ENCODE assay signal across 1 cellular context in genomic region chr1:21496063-21496462, GRCh38.
TF ChIP-seq lines count a peak whose summit lies in the region.

No MANE protein-coding gene starts in this region.

TF ChIP-seq in K562, 482 proteins besides CTCF, POLR2A, EP300 and RAD21:
- no peak for TF ChIP-seq SMAD3 (CRISPR knock-in tag; conservative IDR thresholded peaks at IDR 0.05)
- no peak for TF ChIP-seq HMGXB4 (CRISPR knock-in tag; IDR thresholded peaks at IDR 0.05)
- no peak for TF ChIP-seq KAT2B (IDR thresholded peaks at IDR 0.05; ENCODE audit: low read depth, low read length)
- no peak for TF ChIP-seq SAFB (IDR thresholded peaks at IDR 0.05; ENCODE audit: borderline replicate concordance, low read depth, low read length)
- no peak for TF ChIP-seq ZFP1 (CRISPR knock-in tag; IDR thresholded peaks at IDR 0.05)
